ENCODE assay signal across 17 cellular contexts in the genomic region with DNA sequence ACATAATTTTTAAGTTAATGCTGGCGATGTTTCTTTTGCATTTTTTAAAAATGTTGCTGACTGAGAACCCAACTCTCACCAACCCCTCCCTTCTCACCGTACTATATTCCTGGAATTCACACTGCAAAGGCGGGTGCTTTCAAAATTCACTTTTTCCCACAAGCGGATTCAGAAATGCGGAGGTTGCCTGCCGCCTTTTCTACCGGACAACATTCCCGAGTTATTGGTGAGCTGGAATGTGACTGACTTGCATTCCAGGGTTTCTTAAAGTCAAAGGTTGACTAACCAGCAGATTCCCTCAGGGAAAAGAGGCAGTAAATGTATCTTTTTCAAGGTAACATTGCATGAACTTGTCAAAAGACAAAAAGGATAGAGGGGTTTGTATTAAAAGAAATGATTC.
A peak's percentile ranks its signal among the peaks of the same experiment; 100 is the strongest.
DNase-seq lines count a peak whose midpoint lies in the region; ATAC-seq lines count a peak whose summit lies in the region.
"Had no signal": no experiment of that assay in that cellular context is flagged by ENCODE, and none has a peak within 500 bp of the region (broad histone marks: within the 10 kb centered on the region; RNA-seq: fewer than 3 reads in every experiment).

No MANE protein-coding gene starts in this region.

- no peaks in the 10 kb centered on the region for H3K27me3 ChIP-seq in muscle layer of colon (ENCODE audit: control insufficient read depth in 1 of 2, insufficient read depth in 2 of 2, low read length in 2 of 2)
- H3K27me3 ChIP-seq: BLaER1 treated with 17β-estradiol and CSF1 and Interleukin-3, amounts not matched to agents 10 nM and 100 nM; neural progenitor cell; SJCRH30; stomach had no signal

- no peaks in the 10 kb centered on the region for H3K9me3 Mint-ChIP-seq in activated naive CD4-positive, alpha-beta T cell treated with anti-CD3 and anti-CD28 coated beads, Interleukin-2, amount 50 U/mL, for 72 hours
- H3K9me3 Mint-ChIP-seq: neural progenitor cell had no signal

- peaks cover 71% of the 10 kb centered on the region for H3K36me3 ChIP-seq in muscle layer of colon (ENCODE audit: insufficient read depth, low read length)
- H3K36me3 ChIP-seq: BLaER1 treated with 17β-estradiol and CSF1 and Interleukin-3, amounts not matched to agents 10 nM and 100 nM; HAP-1; neural progenitor cell had no signal

- peak overlapping the region; percentile 70 for H3K27ac ChIP-seq in muscle layer of colon (ENCODE audit: low read depth, low read length)
- H3K27ac ChIP-seq: BLaER1 treated with 17β-estradiol and CSF1 and Interleukin-3, amounts not matched to agents 10 nM and 100 nM; neural progenitor cell; SJCRH30 had no signal

- H3K27ac Mint-ChIP-seq in activated naive CD4-positive, alpha-beta T cell treated with anti-CD3 and anti-CD28 coated beads, Interleukin-2, amount 50 U/mL, for 72 hours = no peak overlapping the region
- H3K27ac Mint-ChIP-seq: neural progenitor cell had no signal

- ATAC-seq in activated naive CD4-positive, alpha-beta T cell treated with anti-CD3 and anti-CD28 coated beads, Interleukin-2, amount 50 U/mL, for 72 hours = no peak

- DNase-seq in AG08396 (ENCODE audit: low spot score) (peak; percentile 73), NCI-H226 (peak; percentile 92), dedifferentiated amniotic fluid mesenchymal stem cell (ENCODE audit: extremely low spot score) (peak; percentile 48), DMS 273 (lab: John Stamatoyannopoulos, UW; ENCODE audit: unreplicated experiment) (no peak), NCI-H446 treated with DMSO at 0.1 percent for 48 hours (lab: John Stamatoyannopoulos, UW) (no peak)
- no peak for DNase-seq in activated naive CD4-positive, alpha-beta T cell (lab: John Stamatoyannopoulos, UW)
- no peak for DNase-seq in activated naive CD4-positive, alpha-beta T cell treated with anti-CD3 and anti-CD28 coated beads, Interleukin-2, amount 50 U/mL, for 72 hours (ENCODE audit: low spot score in 2 of 2)
- DNase-seq: activated CD4-positive, alpha-beta T cell treated with anti-CD3 and anti-CD28 coated beads for 48 hours; effector CD4-positive, alpha-beta T cell; MV-4-11; NCI-H524; SJCRH30; stomach had no signal

- H3K9me3 ChIP-seq in muscle layer of colon (ENCODE audit: low read length) = no peaks in the 10 kb centered on the region
- H3K9me3 ChIP-seq: BLaER1 treated with 17β-estradiol and CSF1 and Interleukin-3, amounts not matched to agents 10 nM and 100 nM; HAP-1; SJCRH30; stomach had no signal

- H3K36me3 Mint-ChIP-seq in activated naive CD4-positive, alpha-beta T cell treated with anti-CD3 and anti-CD28 coated beads, Interleukin-2, amount 50 U/mL, for 72 hours = no peaks in the 10 kb centered on the region

- H3K4me1 ChIP-seq in muscle layer of colon (ENCODE audit: insufficient read depth, low read length) = peaks cover 28% of the 10 kb centered on the region
- H3K4me1 ChIP-seq: HAP-1, neural progenitor cell, SJCRH30 had no signal

- no peak overlapping the region for H3K9ac ChIP-seq in muscle layer of colon (ENCODE audit: low read length)
- H3K9ac ChIP-seq: BLaER1 treated with 17β-estradiol and CSF1 and Interleukin-3, amounts not matched to agents 10 nM and 100 nM; neural progenitor cell had no signal

- H3K4me3 ChIP-seq in muscle layer of colon (ENCODE audit: low read depth in 1 of 2, low read length in 2 of 2) = no peak overlapping the region
- H3K4me3 ChIP-seq: BLaER1 treated with 17β-estradiol and CSF1 and Interleukin-3, amounts not matched to agents 10 nM and 100 nM; HAP-1; neural progenitor cell; SJCRH30; stomach had no signal

Comparison
In these comparisons a context has a peak if more than half of its experiments do, and no peak if none do; other contexts are left out.
1. DNase-seq: peak in AG08396 (single experiment), NCI-H226 (single experiment) and dedifferentiated amniotic fluid mesenchymal stem cell (single experiment); none in activated naive CD4-positive, alpha-beta T cell (0 of 4), activated naive CD4-positive, alpha-beta T cell treated with anti-CD3 and anti-CD28 coated beads, Interleukin-2, amount 50 U/mL, for 72 hours (0 of 2), DMS 273 (single experiment) and NCI-H446 treated with DMSO at 0.1 percent for 48 hours (single experiment).